2 cellular contexts compared by ENCODE assay signal in genomic region chr1:16521679-16522078, GRCh38. TPM values are rescaled to one million over a fixed set of nuclear protein-coding genes. Genes with fewer than 3 reads are reported as not detected.
"Had no signal": no experiment of that assay in that cellular context is flagged by ENCODE, and none has a peak within 500 bp of the region (broad histone marks: within the 10 kb centered on the region; RNA-seq: fewer than 3 reads in every experiment).

No MANE protein-coding gene starts in this region.

RNA-seq across cellular contexts. Expression of gene RNU1-1, which starts 7.6 kb away (rescaled TPM):
- total RNA-seq: LHCN-M2 had no signal
- polyA plus RNA-seq: SK-N-SH had no signal
